25 cellular contexts compared by ENCODE assay signal in genomic region chr3:11364181-11364580, GRCh38.
DNase-seq lines count a peak whose midpoint lies in the region; FAIRE-seq and TF ChIP-seq lines count a peak whose summit lies in the region.
"Had no signal": no experiment of that assay in that cellular context is flagged by ENCODE, and none has a peak within 500 bp of the region (broad histone marks: within the 10 kb centered on the region; RNA-seq: fewer than 3 reads in every experiment).

No MANE protein-coding gene starts in this region.

- H3K9me3 Mint-ChIP-seq in astrocyte (ENCODE audit: unreplicated experiment) (no peaks in the 10 kb centered on the region), chondrocyte (ENCODE audit: low read depth) (no peaks in the 10 kb centered on the region)
- H3K9me3 Mint-ChIP-seq: activated T-helper 1 cell treated with anti-CD3 and anti-CD28 coated beads, Interleukin-12 subunit alpha, Interleukin-12 subunit beta, Interleukin-2, Interleukin-4 antibody, amounts not matched to agents 30 ng/mL and 10 ng/mL and 1 ng/mL, durations not matched to agents 14 hours and 24 hours and 36 hours; effector memory CD8-positive, alpha-beta T cell; naive B cell had no signal

- H3K4me3 ChIP-seq in AG09309 (ENCODE audit: control insufficient read depth, low read depth, low read length), result no peak overlapping the region
- H3K4me3 ChIP-seq in astrocyte (ENCODE audit: insufficient read depth, low read depth, low read length), result no peak overlapping the region
- H3K4me3 ChIP-seq in spleen, result no peak overlapping the region
- H3K4me3 ChIP-seq: cardiac muscle cell, HAP-1, upper lobe of right lung had no signal

- H3K27me3 Mint-ChIP-seq in astrocyte (ENCODE audit: low read depth, unreplicated experiment), result no peaks in the 10 kb centered on the region
- H3K27me3 Mint-ChIP-seq in chondrocyte (ENCODE audit: low read depth), result no peaks in the 10 kb centered on the region
- H3K27me3 Mint-ChIP-seq: effector memory CD8-positive, alpha-beta T cell; naive B cell had no signal

- H3K27ac ChIP-seq in astrocyte (ENCODE audit: low read depth, low read length), result no peak overlapping the region
- no peak overlapping the region for H3K27ac ChIP-seq in spleen
- H3K27ac ChIP-seq: C4-2B, cardiac muscle cell, parathyroid adenoma, upper lobe of right lung, WERI-Rb-1 had no signal

- H3K4me3 Mint-ChIP-seq in astrocyte (ENCODE audit: unreplicated experiment) (no peak overlapping the region), chondrocyte (ENCODE audit: unreplicated experiment) (no peak overlapping the region)
- H3K4me3 Mint-ChIP-seq: activated T-helper 1 cell treated with anti-CD3 and anti-CD28 coated beads, Interleukin-12 subunit alpha, Interleukin-12 subunit beta, Interleukin-2, Interleukin-4 antibody, amounts not matched to agents 30 ng/mL and 10 ng/mL and 1 ng/mL, durations not matched to agents 14 hours and 24 hours and 36 hours; effector memory CD8-positive, alpha-beta T cell; naive B cell had no signal

- intact Hi-C loops in spleen (cut with DNase I; ENCODE audit: low total_unique reads), result no loop called here

- H3K4me1 ChIP-seq in astrocyte (ENCODE audit: insufficient read depth, low read length), result peaks cover 4% of the 10 kb centered on the region
- H3K4me1 ChIP-seq in spleen, result peaks cover 4 to 26% (median 14%) of the 10 kb centered on the region in 6 donors

- H3K9me3 ChIP-seq in astrocyte (ENCODE audit: insufficient read depth, low read depth, low read length) (no peaks in the 10 kb centered on the region), spleen (no peaks in the 10 kb centered on the region)
- H3K9me3 ChIP-seq: HAP-1, upper lobe of right lung had no signal

- 86 to 97% (median 93%) methylated on average over 2 of the region's 2 CpGs for WGBS in spleen, 5 donors

- H3K27me3 ChIP-seq in astrocyte (ENCODE audit: insufficient read depth, low read length), result no peaks in the 10 kb centered on the region
- no peaks in the 10 kb centered on the region for H3K27me3 ChIP-seq in spleen (replicated peaks in 1 of 7)
- H3K27me3 ChIP-seq: cardiac muscle cell, upper lobe of right lung had no signal

- peaks cover 11% of the 10 kb centered on the region for H3K4me1 Mint-ChIP-seq in astrocyte (ENCODE audit: low read depth, unreplicated experiment)
- H3K4me1 Mint-ChIP-seq in chondrocyte (ENCODE audit: low read depth), result peaks cover 13% of the 10 kb centered on the region
- H3K4me1 Mint-ChIP-seq: naive B cell had no signal

- no peak overlapping the region for H3K9ac ChIP-seq in astrocyte (ENCODE audit: low read length)
- H3K9ac ChIP-seq: parathyroid adenoma had no signal

- no peak overlapping the region for H3K4me2 ChIP-seq in astrocyte (ENCODE audit: low read length)

- H4K20me1 ChIP-seq in astrocyte (ENCODE audit: insufficient read depth, low read length), result no peaks in the 10 kb centered on the region

- peaks cover 35% of the 10 kb centered on the region for H3K36me3 ChIP-seq in astrocyte (ENCODE audit: insufficient read depth, low read length)
- H3K36me3 ChIP-seq in spleen, result peaks cover 0 to 98% (median 73%) of the 10 kb centered on the region in 6 donors

- no peaks in the 10 kb centered on the region for H3K79me2 ChIP-seq in astrocyte (ENCODE audit: insufficient read depth, low read length)
- H3K79me2 ChIP-seq: parathyroid adenoma had no signal

- no peak for FAIRE-seq in astrocyte (lab: Jason Lieb, UNC)
- FAIRE-seq: HepG2, keratinocyte had no signal

- peaks cover 23% of the 10 kb centered on the region for H3K36me3 Mint-ChIP-seq in astrocyte (ENCODE audit: low read depth, unreplicated experiment)
- peaks cover 26% of the 10 kb centered on the region for H3K36me3 Mint-ChIP-seq in chondrocyte (ENCODE audit: low read depth)

- DNase-seq in AG09309 (ENCODE audit: low read depth) (peak; percentile 60), EL (peak; percentile 67), astrocyte (ENCODE audit: low read depth) (peak; percentile 59), kidney tubule cell (ENCODE audit: low spot score) (peak; percentile 60), chondrocyte (ENCODE audit: low spot score) (no peak), spleen (no peak), glomerular visceral epithelial cell (ENCODE audit: extremely low spot score) (no peak)
- DNase-seq: DMS 273 treated with DMSO at 0.1 percent for 48 hours; effector memory CD8-positive, alpha-beta T cell; hypothalamus; mammary epithelial cell; MM.1S; naive B cell; NCI-H2227 treated with DMSO at 0.1 percent for 48 hours; NCI-H82; SHP77 treated with DMSO at 0.1 percent for 48 hours; upper lobe of right lung; WERI-Rb-1 had no signal

- TF ChIP-seq POLR2A in spleen (IDR thresholded peaks at IDR 0.05), result no peak

- no peak overlapping the region for H2AFZ ChIP-seq in astrocyte (ENCODE audit: low read depth, low read length)
- H2AFZ ChIP-seq: parathyroid adenoma had no signal

- H3K27ac Mint-ChIP-seq in astrocyte (ENCODE audit: unreplicated experiment) (peak overlapping the region; percentile 27), chondrocyte (ENCODE audit: unreplicated experiment) (no peak overlapping the region)

- TF ChIP-seq CTCF in AG09309 (IDR thresholded peaks at IDR 0.05; ENCODE audit: control insufficient read depth, insufficient read depth, low read depth, low read length, missing control alignments), result no peak
- no peak for TF ChIP-seq CTCF in astrocyte (IDR thresholded peaks at IDR 0.05; ENCODE audit: insufficient read depth, low read depth, low read length)
- no peak for TF ChIP-seq CTCF in chondrocyte (IDR thresholded peaks at IDR 0.05)
- TF ChIP-seq CTCF in spleen (IDR thresholded peaks at IDR 0.05 in 8 of 11, conservative IDR thresholded peaks at IDR 0.05 in 3 of 11), result no peak

Comparison
In these comparisons a context has a peak if more than half of its experiments do, and no peak if none do; other contexts are left out.
1. DNase-seq: peak in AG09309 (single experiment), EL (single experiment), astrocyte (single experiment) and kidney tubule cell (single experiment); none in chondrocyte (single experiment), spleen (single experiment) and glomerular visceral epithelial cell (single experiment).